In the genomic region with DNA sequence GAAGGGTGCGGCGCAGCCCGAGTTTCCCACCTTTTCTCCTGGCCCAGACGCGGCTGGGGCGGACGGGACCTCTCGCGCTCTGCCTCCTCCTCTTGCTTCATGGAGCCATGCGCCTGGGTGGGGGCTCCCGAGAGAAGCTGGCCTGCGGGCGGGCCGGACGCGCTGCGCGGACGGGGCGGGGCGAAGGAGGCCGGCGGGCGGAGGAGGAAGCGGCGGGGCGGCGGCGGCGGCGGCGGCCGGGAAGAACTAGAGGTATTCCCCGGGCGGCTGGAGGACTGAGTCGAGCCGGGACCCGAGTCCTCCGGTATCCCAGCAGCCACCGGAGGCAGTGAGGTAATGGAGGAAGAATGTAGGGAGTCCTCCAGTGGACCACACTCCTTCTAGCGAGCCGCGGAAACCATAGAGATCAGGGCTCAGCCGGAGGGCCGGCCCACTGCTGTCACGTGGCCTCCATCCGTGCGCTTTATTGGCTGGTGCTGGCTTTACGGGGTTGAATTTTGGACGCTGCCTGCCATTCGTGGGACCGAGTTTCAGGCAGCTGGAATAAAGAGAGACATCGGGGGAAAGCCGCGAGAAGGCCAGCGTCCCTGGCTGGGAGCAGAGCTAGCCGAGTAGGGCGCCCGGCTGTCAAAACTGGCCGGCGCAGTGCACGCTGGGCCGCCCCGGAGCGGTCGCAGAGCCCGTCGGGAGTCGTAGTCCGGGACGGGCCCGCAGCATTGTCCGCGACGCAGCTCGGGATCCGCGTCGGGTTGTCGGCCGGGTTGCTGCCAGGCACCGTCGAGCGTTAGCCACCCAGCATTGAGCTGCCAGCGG, we compare ENCODE assay signal across 8 cellular contexts. TPM values are rescaled to one million over a fixed set of nuclear protein-coding genes. Genes with fewer than 3 reads are reported as not detected.
DNase-seq lines count a peak whose midpoint lies in the region; ATAC-seq, FAIRE-seq and TF ChIP-seq lines count a peak whose summit lies in the region.
"Not testable (repeated sequence)": the region's sequence is repeated elsewhere in the genome, so short reads cannot be mapped to it uniquely, and the experiment has no call there.

A gene (minus strand): TSS at position 177 of the 813 bp plus-strand sequence. CDS start 11,722 bp downstream, outside the sequence.

- intact Hi-C loops in activated naive CD4-positive, alpha-beta T cell treated with anti-CD3 and anti-CD28 coated beads for 36 hours (cut with micrococcal nuclease): loop anchor here (2.0 kb wide), 3 partner anchors 75 to 349 kb away; a partner anchor contains a TSS

- peak; percentile 79 for DNase-seq in ELF-1 (ENCODE audit: low read depth, low spot score)
- DNase-seq in H54 (ENCODE audit: insufficient read length, low spot score): not testable (repeated sequence)
- peak; percentile 62 for DNase-seq in LHCN-M2 (ENCODE audit: low read depth)
- peak; percentile 12 for DNase-seq in SKM-1 treated with dmso at 0.1 percent for 144 hours (lab: John Stamatoyannopoulos, UW; ENCODE audit: unreplicated experiment)
- peak; percentile 79 for DNase-seq in activated naive CD4-positive, alpha-beta T cell treated with anti-CD3 and anti-CD28 coated beads for 36 hours
- DNase-seq in foreskin keratinocyte: peak; percentile 49 to 66
- DNase-seq in nephron progenitor cell: peak; percentile 77
- DNase-seq in stimulated activated naive CD4-positive, alpha-beta T cell (lab: John Stamatoyannopoulos, UW): peak; percentile 48 to 85 (median 68)

- H3K27me3 Mint-ChIP-seq in activated naive CD4-positive, alpha-beta T cell treated with anti-CD3 and anti-CD28 coated beads for 36 hours (ENCODE audit: low read depth); nephron progenitor cell (ENCODE audit: low read depth, poor library complexity): not testable (repeated sequence)

- H3K27ac ChIP-seq in foreskin keratinocyte: peak within 1 kb of the TSS; percentile 76

- H3K4me1 ChIP-seq in foreskin keratinocyte: peaks cover 22% of the 10 kb centered on the region

- not testable (repeated sequence) for FAIRE-seq in H54 (lab: Jason Lieb, UNC)

- TF ChIP-seq CTCF in foreskin keratinocyte (conservative IDR thresholded peaks at IDR 0.05); nephron progenitor cell (IDR thresholded peaks at IDR 0.05): not testable (repeated sequence)

- not testable (repeated sequence) for H3K36me3 Mint-ChIP-seq in activated naive CD4-positive, alpha-beta T cell treated with anti-CD3 and anti-CD28 coated beads for 36 hours (ENCODE audit: low read depth)
- H3K36me3 Mint-ChIP-seq in nephron progenitor cell (ENCODE audit: low read depth): peaks cover 33% of the 10 kb centered on the region

- peaks cover 50% of the 10 kb centered on the region for H3K4me1 Mint-ChIP-seq in activated naive CD4-positive, alpha-beta T cell treated with anti-CD3 and anti-CD28 coated beads for 36 hours (ENCODE audit: low read depth)
- H3K4me1 Mint-ChIP-seq in nephron progenitor cell: peaks cover 30% of the 10 kb centered on the region

- peak within 1 kb of the TSS; percentile 83 for H3K27ac Mint-ChIP-seq in activated naive CD4-positive, alpha-beta T cell treated with anti-CD3 and anti-CD28 coated beads for 36 hours
- H3K27ac Mint-ChIP-seq in nephron progenitor cell: peak within 1 kb of the TSS; percentile 89

- peak; percentile 44; the same call in 1 of the 2 replicates for TF ChIP-seq POLR2A in H54 (IDR thresholded peaks at IDR 0.05; ENCODE audit: low read depth, low read length)

- peak; percentile 95 for ATAC-seq in foreskin keratinocyte

- CTCF ChIA-PET in activated naive CD4-positive, alpha-beta T cell treated with anti-CD3 and anti-CD28 coated beads for 36 hours (lab: Charles Lee): not testable (repeated sequence)

- not testable (repeated sequence) for H3K9me3 Mint-ChIP-seq in activated naive CD4-positive, alpha-beta T cell treated with anti-CD3 and anti-CD28 coated beads for 36 hours; nephron progenitor cell

- H3K27me3 ChIP-seq in foreskin keratinocyte: not testable (repeated sequence)

- peak within 1 kb of the TSS; percentile 86 for H3K4me3 Mint-ChIP-seq in activated naive CD4-positive, alpha-beta T cell treated with anti-CD3 and anti-CD28 coated beads for 36 hours
- peak within 1 kb of the TSS; percentile 93 for H3K4me3 Mint-ChIP-seq in nephron progenitor cell

RNA-seq across cellular contexts. Expression of the gene that starts here (rescaled TPM):
- total RNA-seq in LHCN-M2 (2014; rRNA removed) (7.9 and 10.4 TPM in 2 replicates), foreskin keratinocyte (19.8 and 20.1 TPM in 2 replicates)
- 7.8 TPM for polyA plus RNA-seq in LHCN-M2 (2012)
- 10 to 100 TPM; 12.7 to 13.1 TPM for total RNA-seq in activated naive CD4-positive, alpha-beta T cell treated with anti-CD3 and anti-CD28 coated beads for 36 hours
- polyA plus RNA-seq in foreskin keratinocyte: 6.9 and 8.1 TPM in 2 replicates
